Comparison of ENCODE assay signal across 1 cellular context in genomic region chr3:133575121-133575520, GRCh38.
TF ChIP-seq lines count a peak whose summit lies in the region.

No MANE protein-coding gene starts in this region.

TF ChIP-seq in K562, 482 proteins besides CTCF, POLR2A, EP300 and RAD21 (continued from another document):
- no peak for TF ChIP-seq CEBPZ (IDR thresholded peaks at IDR 0.05; ENCODE audit: borderline replicate concordance, low read depth, low read length)
- no peak for TF ChIP-seq SAFB2 (IDR thresholded peaks at IDR 0.05; ENCODE audit: borderline replicate concordance, low read depth, low read length, severe bottlenecking)
- TF ChIP-seq ZNF766 (CRISPR knock-in tag; conservative IDR thresholded peaks at IDR 0.05), result no peak
- TF ChIP-seq MTF1 (CRISPR knock-in tag; IDR thresholded peaks at IDR 0.05; ENCODE audit: borderline replicate concordance), result no peak
- TF ChIP-seq SRSF3 (IDR thresholded peaks at IDR 0.05; ENCODE audit: insufficient read depth, low read length), result no peak
- no peak for TF ChIP-seq SREBF2 (CRISPR knock-in tag; IDR thresholded peaks at IDR 0.05)
- no peak for TF ChIP-seq SOX6 (IDR thresholded peaks at IDR 0.05)
- TF ChIP-seq HOXB6 (CRISPR knock-in tag; IDR thresholded peaks at IDR 0.05; ENCODE audit: borderline replicate concordance), result no peak
